In genomic region chr1:68409426-68409825, GRCh38 we compare ENCODE assay signal across 37 cellular contexts. TPM values are rescaled to one million over a fixed set of nuclear protein-coding genes. Genes with fewer than 3 reads are reported as not detected.
DNase-seq lines count a peak whose midpoint lies in the region; ATAC-seq, FAIRE-seq and TF ChIP-seq lines count a peak whose summit lies in the region.
"Had no signal": no experiment of that assay in that cellular context is flagged by ENCODE, and none has a peak within 500 bp of the region (broad histone marks: within the 10 kb centered on the region; RNA-seq: fewer than 3 reads in every experiment).

No MANE protein-coding gene starts in this region.

- H3K27me3 ChIP-seq in bronchial epithelial cell (ENCODE audit: control insufficient read depth, insufficient read depth, low read length) = no peaks in the 10 kb centered on the region
- H3K27me3 ChIP-seq in mesenchymal stem cell (ENCODE audit: control insufficient read depth in 1 of 2, insufficient read depth in 1 of 2, low read length in 2 of 2) = no peaks in the 10 kb centered on the region
- H3K27me3 ChIP-seq in CD4-positive, alpha-beta T cell (ENCODE audit: control insufficient read depth, insufficient read depth, low read length) = no peaks in the 10 kb centered on the region
- H3K27me3 ChIP-seq: brain microvascular endothelial cell, dorsolateral prefrontal cortex, esophagus squamous epithelium, ovary, suprapubic skin had no signal

- H3K4me3 ChIP-seq in bronchial epithelial cell (ENCODE audit: low read depth, low read length) (no peak overlapping the region), mesenchymal stem cell (ENCODE audit: insufficient read depth in 1 of 2, low read depth in 1 of 2, low read length in 2 of 2) (no peak overlapping the region)
- H3K4me3 ChIP-seq: dorsolateral prefrontal cortex, esophagus squamous epithelium, left ventricle myocardium inferior, ovary, SK-N-MC, skin epidermis, suprapubic skin had no signal

- no peak overlapping the region for H3K14ac ChIP-seq in mesenchymal stem cell (ENCODE audit: low read length in 2 of 2)

- H3K4me1 Mint-ChIP-seq in CD4-positive, alpha-beta T cell (ENCODE audit: low read depth) = no peaks in the 10 kb centered on the region
- H3K4me1 Mint-ChIP-seq: activated CD4-positive, alpha-beta memory T cell treated with anti-CD3 and anti-CD28 coated beads, Interleukin-2, amount 10 ng/mL, durations not matched to agents 7 days and 5 days; CD4-positive, CD25-positive, alpha-beta regulatory T cell; stimulated activated naive B cell treated with anti-CD40 and anti-IgM and Interleukin-4, amounts not matched to agents 10 μg/mL and 1 μg/mL and 100 μg/mL, for 72 hours had no signal

- no peak for FAIRE-seq in bronchial epithelial cell (lab: Jason Lieb, UNC)
- FAIRE-seq: TTC549 had no signal

- H3K4me2 ChIP-seq in mesenchymal stem cell (ENCODE audit: low read length, poor library complexity, severe bottlenecking) = no peak overlapping the region

- no peaks in the 10 kb centered on the region for H3K9me3 ChIP-seq in mesenchymal stem cell (ENCODE audit: control insufficient read depth, low read length)
- H3K9me3 ChIP-seq in CD4-positive, alpha-beta T cell (ENCODE audit: control insufficient read depth, low read length) = no peaks in the 10 kb centered on the region
- H3K9me3 ChIP-seq: esophagus squamous epithelium, left ventricle myocardium inferior, ovary, suprapubic skin had no signal

- no peaks in the 10 kb centered on the region for H3K27me3 Mint-ChIP-seq in CD4-positive, alpha-beta T cell
- H3K27me3 Mint-ChIP-seq: activated CD4-positive, alpha-beta memory T cell treated with anti-CD3 and anti-CD28 coated beads, Interleukin-2, amount 10 ng/mL, durations not matched to agents 7 days and 5 days; CD4-positive, CD25-positive, alpha-beta regulatory T cell had no signal

- no peak overlapping the region for H2BK5ac ChIP-seq in mesenchymal stem cell (ENCODE audit: low read depth, low read length, poor library complexity, severe bottlenecking)

- no peaks in the 10 kb centered on the region for H3K36me3 ChIP-seq in bronchial epithelial cell (ENCODE audit: control insufficient read depth, insufficient read depth, low read length)
- no peaks in the 10 kb centered on the region for H3K36me3 ChIP-seq in mesenchymal stem cell (ENCODE audit: control insufficient read depth in 1 of 2, insufficient read depth in 2 of 2, low read depth in 1 of 2, low read length in 2 of 2)
- H3K36me3 ChIP-seq: brain microvascular endothelial cell, esophagus squamous epithelium, left ventricle myocardium inferior, ovary, suprapubic skin had no signal

- no peak overlapping the region for H3K18ac ChIP-seq in mesenchymal stem cell (ENCODE audit: low read depth in 1 of 2, low read length in 2 of 2)

- no peak overlapping the region for H2BK12ac ChIP-seq in mesenchymal stem cell (ENCODE audit: low read length in 2 of 2)

- no peaks in the 10 kb centered on the region for H3K36me3 Mint-ChIP-seq in CD4-positive, alpha-beta T cell (ENCODE audit: low read depth)
- H3K36me3 Mint-ChIP-seq: CD4-positive, CD25-positive, alpha-beta regulatory T cell; stimulated activated naive B cell treated with anti-CD40 and anti-IgM and Interleukin-4, amounts not matched to agents 10 μg/mL and 1 μg/mL and 100 μg/mL, for 72 hours had no signal

- no peaks in the 10 kb centered on the region for H3K79me1 ChIP-seq in mesenchymal stem cell (replicated peaks; ENCODE audit: low read length, poor library complexity, severe bottlenecking)

- no peak overlapping the region for H2AFZ ChIP-seq in mesenchymal stem cell (ENCODE audit: low read depth, low read length)

- H3K27ac Mint-ChIP-seq in CD4-positive, alpha-beta T cell = no peak overlapping the region
- H3K27ac Mint-ChIP-seq: activated CD4-positive, alpha-beta memory T cell treated with anti-CD3 and anti-CD28 coated beads, Interleukin-2, amount 10 ng/mL, durations not matched to agents 7 days and 5 days; activated T-helper 1 cell treated with anti-CD3 and anti-CD28 coated beads, Interleukin-12 subunit alpha, Interleukin-12 subunit beta, Interleukin-2, Interleukin-4 antibody, amounts not matched to agents 30 ng/mL and 10 ng/mL and 1 ng/mL, durations not matched to agents 14 hours and 24 hours and 36 hours; CD4-positive, CD25-positive, alpha-beta regulatory T cell; stimulated activated naive B cell treated with anti-CD40 and anti-IgM and Interleukin-4, amounts not matched to agents 10 μg/mL and 1 μg/mL and 100 μg/mL, for 72 hours; T-helper 1 cell treated with Interleukin-12 subunit alpha and Interleukin-12 subunit beta and Interleukin-4 antibody, amounts not matched to agents 30 μg/mL and 1 μg/mL, for 36 hours had no signal

- CTCF ChIA-PET in CD4-positive, alpha-beta T cell (lab: Charles Lee) = no interaction called here

- POLR2A ChIA-PET in CD4-positive, alpha-beta T cell (lab: Charles Lee) = no interaction called here

- H2BK120ac ChIP-seq in mesenchymal stem cell (ENCODE audit: low read depth, low read length) = no peak overlapping the region

- no peak overlapping the region for H2BK15ac ChIP-seq in mesenchymal stem cell (ENCODE audit: low read depth, poor library complexity, severe bottlenecking)

- intact Hi-C loops in CD4-positive, alpha-beta T cell (cut with DNase I, micrococcal nuclease) = no loop called here

- no peak overlapping the region for H3K27ac ChIP-seq in mesenchymal stem cell (ENCODE audit: low read length, poor library complexity, severe bottlenecking)
- no peak overlapping the region for H3K27ac ChIP-seq in CD4-positive, alpha-beta T cell (ENCODE audit: low read depth, low read length)
- H3K27ac ChIP-seq: brain microvascular endothelial cell, dorsolateral prefrontal cortex, esophagus squamous epithelium, left ventricle myocardium inferior, ovary, SK-N-MC, skin epidermis, suprapubic skin had no signal

- no peak overlapping the region for H3K23ac ChIP-seq in mesenchymal stem cell (ENCODE audit: low read length in 2 of 2)

- H3K9ac ChIP-seq in mesenchymal stem cell (ENCODE audit: low read length) = no peak overlapping the region

- no peak for ATAC-seq in HG03097 (IDR thresholded peaks at IDR 0.05; ENCODE audit: low FRiP score, unreplicated experiment)
- ATAC-seq in CD4-positive, alpha-beta T cell (ENCODE audit: poor library complexity) = no peak
- ATAC-seq: activated CD4-positive, CD25-positive, alpha-beta regulatory T cell treated with anti-CD3 and anti-CD28 coated beads, Interleukin-2, amount 50 U/mL, for 24 hours; stimulated activated naive B cell treated with anti-CD40 and anti-IgM and Interleukin-4, amounts not matched to agents 10 μg/mL and 1 μg/mL and 100 μg/mL, for 72 hours had no signal

- WGBS in mesenchymal stem cell = 76% methylated on average over 2 of the region's 2 CpGs

- peaks cover 2% of the 10 kb centered on the region for H3K9me3 Mint-ChIP-seq in CD4-positive, alpha-beta T cell
- H3K9me3 Mint-ChIP-seq: activated CD4-positive, alpha-beta memory T cell treated with anti-CD3 and anti-CD28 coated beads, Interleukin-2, amount 10 ng/mL, durations not matched to agents 7 days and 5 days; activated T-helper 1 cell treated with anti-CD3 and anti-CD28 coated beads, Interleukin-12 subunit alpha, Interleukin-12 subunit beta, Interleukin-2, Interleukin-4 antibody, amounts not matched to agents 30 ng/mL and 10 ng/mL and 1 ng/mL, durations not matched to agents 14 hours and 24 hours and 36 hours; CD4-positive, CD25-positive, alpha-beta regulatory T cell; stimulated activated naive B cell treated with anti-CD40 and anti-IgM and Interleukin-4, amounts not matched to agents 10 μg/mL and 1 μg/mL and 100 μg/mL, for 72 hours; T-helper 1 cell treated with Interleukin-12 subunit alpha and Interleukin-12 subunit beta and Interleukin-4 antibody, amounts not matched to agents 30 μg/mL and 1 μg/mL, for 36 hours had no signal

- H4K91ac ChIP-seq in mesenchymal stem cell (ENCODE audit: low read length) = no peak overlapping the region

- no peak for TF ChIP-seq CTCF in bronchial epithelial cell (IDR thresholded peaks at IDR 0.05; ENCODE audit: insufficient read depth, low read length, severe bottlenecking)
- no peak for TF ChIP-seq CTCF in CD4-positive, alpha-beta T cell (IDR thresholded peaks at IDR 0.05)

- H3K4me1 ChIP-seq in mesenchymal stem cell (ENCODE audit: control insufficient read depth, insufficient read depth, low read depth, low read length) = no peaks in the 10 kb centered on the region
- H3K4me1 ChIP-seq: esophagus squamous epithelium, left ventricle myocardium inferior, suprapubic skin had no signal

- peak; percentile 17 for DNase-seq in Daoy (ENCODE audit: low read depth)
- peak; percentile 57 for DNase-seq in LHCN-M2 (ENCODE audit: low read depth)
- DNase-seq in bronchial epithelial cell (ENCODE audit: low read depth) = peak; percentile 8
- DNase-seq in mesenchymal stem cell = peak; percentile 14
- DNase-seq in NCI-H1048 (lab: John Stamatoyannopoulos, UW) = no peak
- DNase-seq in activated CD4-positive, CD25-positive, alpha-beta regulatory T cell treated with anti-CD3 and anti-CD28 coated beads, Interleukin-2, amount 50 U/mL, for 72 hours = no peak
- no peak for DNase-seq in CD4-positive, alpha-beta T cell
- DNase-seq: activated CD4-positive, alpha-beta memory T cell treated with anti-CD3 and anti-CD28 coated beads, Interleukin-2, amount 10 ng/mL, durations not matched to agents 7 days and 5 days; activated CD8-positive, alpha-beta memory T cell treated with anti-CD3 and anti-CD28 coated beads, Interleukin-2, amount 50 U/mL, for 4 hours; activated naive CD4-positive, alpha-beta T cell treated with Interleukin-2 at 50 U/mL for 16 hours; AML-193; brain microvascular endothelial cell; CD4-positive, CD25-positive, alpha-beta regulatory T cell; dorsolateral prefrontal cortex; EL; esophagus squamous epithelium; HCEC 1CT; left ventricle myocardium inferior; mesendoderm; NCI-H1092; NCI-H187; NCI-H446 treated with DMSO at 0.1 percent for 48 hours; NCI-H774; ovary; retina; stimulated activated naive B cell treated with anti-CD40 and anti-IgM and Interleukin-4, amounts not matched to agents 10 μg/mL and 1 μg/mL and 100 μg/mL, for 72 hours had no signal

- no peak overlapping the region for H2AK5ac ChIP-seq in mesenchymal stem cell (ENCODE audit: low read length, severe bottlenecking)

- H3K4me3 Mint-ChIP-seq in CD4-positive, alpha-beta T cell = no peak overlapping the region
- H3K4me3 Mint-ChIP-seq: activated CD4-positive, alpha-beta memory T cell treated with anti-CD3 and anti-CD28 coated beads, Interleukin-2, amount 10 ng/mL, durations not matched to agents 7 days and 5 days; activated T-helper 1 cell treated with anti-CD3 and anti-CD28 coated beads, Interleukin-12 subunit alpha, Interleukin-12 subunit beta, Interleukin-2, Interleukin-4 antibody, amounts not matched to agents 30 ng/mL and 10 ng/mL and 1 ng/mL, durations not matched to agents 14 hours and 24 hours and 36 hours; CD4-positive, CD25-positive, alpha-beta regulatory T cell; stimulated activated naive B cell treated with anti-CD40 and anti-IgM and Interleukin-4, amounts not matched to agents 10 μg/mL and 1 μg/mL and 100 μg/mL, for 72 hours; T-helper 1 cell treated with Interleukin-12 subunit alpha and Interleukin-12 subunit beta and Interleukin-4 antibody, amounts not matched to agents 30 μg/mL and 1 μg/mL, for 36 hours had no signal

- no peak overlapping the region for H4K8ac ChIP-seq in mesenchymal stem cell (ENCODE audit: low read length)

- H3K4ac ChIP-seq in mesenchymal stem cell (ENCODE audit: low read depth in 1 of 2, low read length in 2 of 2) = no peak overlapping the region

RNA-seq across cellular contexts. Expression of gene RPE65, which starts 40.3 kb away (rescaled TPM):
- under 0.01 TPM in 1 of 2 replicates, not detected in the other for total RNA-seq in Daoy (2014; rRNA removed; shearing (Covaris generic))
- total RNA-seq in LHCN-M2 (2014; rRNA removed) (not detected in 2 replicates), bronchial epithelial cell (under 0.01 TPM in 1 of 2 replicates, not detected in the other)
- not detected for polyA plus RNA-seq in LHCN-M2 (2012)
- 0.08 TPM for polyA plus RNA-seq in mesenchymal stem cell (2013, experiment 1 of 2)
- polyA plus RNA-seq in mesenchymal stem cell (2013, experiment 2 of 2) = 0.12 TPM
- total RNA-seq in CD4-positive, alpha-beta T cell = not detected
- total RNA-seq: activated CD4-positive, alpha-beta memory T cell treated with anti-CD3 and anti-CD28 coated beads, Interleukin-2, amount 10 ng/mL, durations not matched to agents 7 days and 5 days; activated T-helper 1 cell treated with anti-CD3 and anti-CD28 coated beads, Interleukin-12 subunit alpha, Interleukin-12 subunit beta, Interleukin-2, Interleukin-4 antibody, amounts not matched to agents 30 ng/mL and 10 ng/mL and 1 ng/mL, durations not matched to agents 14 hours and 24 hours and 36 hours; CD4-positive, CD25-positive, alpha-beta regulatory T cell; chondrocyte; esophagus squamous epithelium; left ventricle myocardium inferior; suprapubic skin; ureter had no signal
- polyA plus RNA-seq: CD4-positive, CD25-positive, alpha-beta regulatory T cell; neural cell had no signal

Comparison
In these comparisons a context has a peak if more than half of its experiments do, and no peak if none do; other contexts are left out.
1. DNase-seq: peak in Daoy (single experiment), LHCN-M2 (single experiment), bronchial epithelial cell (single experiment) and mesenchymal stem cell (single experiment); none in NCI-H1048 (single experiment), activated CD4-positive, CD25-positive, alpha-beta regulatory T cell treated with anti-CD3 and anti-CD28 coated beads, Interleukin-2, amount 50 U/mL, for 72 hours (single experiment) and CD4-positive, alpha-beta T cell (0 of 10).